ENCODE assay signal across 32 cellular contexts in genomic region chr3:187619461-187619860, GRCh38. TPM values are rescaled to one million over a fixed set of nuclear protein-coding genes. Genes with fewer than 3 reads are reported as not detected.
A peak's percentile ranks its signal among the peaks of the same experiment; 100 is the strongest.
DNase-seq lines count a peak whose midpoint lies in the region; ATAC-seq, FAIRE-seq and TF ChIP-seq lines count a peak whose summit lies in the region.
"Had no signal": no experiment of that assay in that cellular context is flagged by ENCODE, and none has a peak within 500 bp of the region (broad histone marks: within the 10 kb centered on the region; RNA-seq: fewer than 3 reads in every experiment).

No MANE protein-coding gene starts in this region.

- peaks cover 54% of the 10 kb centered on the region for H3K27me3 ChIP-seq in GM23338 (ENCODE audit: insufficient read depth)
- peaks cover 22 to 42% (median 33%) of the 10 kb centered on the region in 4 experiments; a peak in 5 of 7 replicates for H3K27me3 ChIP-seq in H1 (replicated peaks in 1 of 4; ENCODE audit: control insufficient read depth in 3 of 4, extremely low read depth in 1 of 4, insufficient read depth in 3 of 4, low read length in 3 of 4)
- H3K27me3 ChIP-seq in iPS-20b (ENCODE audit: insufficient read depth, low read length): peaks cover 78% of the 10 kb centered on the region
- H3K27me3 ChIP-seq in trophoblast cell (ENCODE audit: insufficient read depth, low read length): no peaks in the 10 kb centered on the region
- H3K27me3 ChIP-seq in right cardiac atrium (ENCODE audit: control insufficient read depth, insufficient read depth): no peaks in the 10 kb centered on the region
- H3K27me3 ChIP-seq: BLaER1 had no signal

- H3K4me1 ChIP-seq in GM23338 (ENCODE audit: insufficient read depth) (peaks cover 28% of the 10 kb centered on the region), H1 (replicated peaks in 1 of 4; ENCODE audit: control insufficient read depth in 3 of 4, insufficient read depth in 4 of 4, low read length in 3 of 4) (peaks cover 2 to 10% (median 5%) of the 10 kb centered on the region in 4 experiments), iPS-20b (ENCODE audit: insufficient read depth, low read length) (peaks cover 22% of the 10 kb centered on the region), trophoblast cell (ENCODE audit: control insufficient read depth in 1 of 2, insufficient read depth in 2 of 2, low read length in 2 of 2) (no peaks in the 10 kb centered on the region), right cardiac atrium (ENCODE audit: control insufficient read depth, insufficient read depth, low read length) (no peaks in the 10 kb centered on the region)
- H3K4me1 ChIP-seq: BE2C, BLaER1 had no signal

- no peak overlapping the region for H3K56ac ChIP-seq in H1 (replicated peaks; ENCODE audit: insufficient read length, low read depth, low read length)

- no peaks in the 10 kb centered on the region for H3K36me3 Mint-ChIP-seq in GM23338 (ENCODE audit: low read depth)
- H3K36me3 Mint-ChIP-seq: CD14-positive monocyte; CD4-positive, alpha-beta memory T cell; CD4-positive, CD25-positive, alpha-beta regulatory T cell; CD8-positive, alpha-beta memory T cell had no signal

- CTCF ChIA-PET in H1 (lab: Charles Lee; ENCODE audit: partially characterized antibody): interaction anchor here (0.5 to 3.0 kb wide), 6 partner anchors 58 to 299 kb away, joined by 3 to 33 read pairs (median 4); no protein-coding TSS in a partner anchor

- no peak overlapping the region for H3K4ac ChIP-seq in H1 (replicated peaks; ENCODE audit: insufficient read length, low read depth, low read length)
- H3K4ac ChIP-seq in trophoblast cell (ENCODE audit: low read depth, low read length): no peak overlapping the region

- H3F3A ChIP-seq in GM23338 (replicated peaks; ENCODE audit: low read depth): no peaks in the 10 kb centered on the region

- peaks cover 7% of the 10 kb centered on the region for H3K9me2 ChIP-seq in GM23338 (ENCODE audit: insufficient read depth)

- H3K14ac ChIP-seq in H1 (ENCODE audit: insufficient read length) (no peak overlapping the region), trophoblast cell (ENCODE audit: low read length) (no peak overlapping the region)

- peak overlapping the region; percentile 28; the same call in 2 of the 3 replicates for H3K4me3 Mint-ChIP-seq in GM23338
- H3K4me3 Mint-ChIP-seq: CD14-positive monocyte; CD4-positive, alpha-beta memory T cell; CD4-positive, CD25-positive, alpha-beta regulatory T cell; CD8-positive, alpha-beta memory T cell had no signal

- H3K4me1 Mint-ChIP-seq in GM23338: peaks cover 52% of the 10 kb centered on the region
- H3K4me1 Mint-ChIP-seq: CD14-positive monocyte; CD4-positive, CD25-positive, alpha-beta regulatory T cell had no signal

- H3K4me3 ChIP-seq in GM23338 (no peak overlapping the region), H1 (ENCODE audit: extremely low read depth in 1 of 4, insufficient read depth in 2 of 4, low read depth in 3 of 4, low read length in 4 of 4) (no peak overlapping the region), iPS-20b (ENCODE audit: low read length) (peak overlapping the region; percentile 36; the same call in 1 of the 2 replicates), trophoblast cell (ENCODE audit: low read depth, low read length) (no peak overlapping the region), right cardiac atrium (ENCODE audit: low read length) (no peak overlapping the region)
- H3K4me3 ChIP-seq: BLaER1 had no signal

- H3K4me2 ChIP-seq in GM23338 (peak overlapping the region; percentile 71), H1 (ENCODE audit: insufficient read depth in 1 of 2, low read depth in 2 of 2, low read length in 2 of 2) (peak overlapping the region in 1 of 2 experiments; percentile 53; a peak in 1 of 4 replicates), trophoblast cell (ENCODE audit: low read length) (no peak overlapping the region)
- H3K4me2 ChIP-seq: BLaER1 had no signal

- H3K79me2 ChIP-seq in GM23338 (replicated peaks; ENCODE audit: insufficient read depth): no peaks in the 10 kb centered on the region
- no peaks in the 10 kb centered on the region for H3K79me2 ChIP-seq in H1 (ENCODE audit: control insufficient read depth in 1 of 2, insufficient read depth in 2 of 2, low read length in 2 of 2)
- no peaks in the 10 kb centered on the region for H3K79me2 ChIP-seq in trophoblast cell (ENCODE audit: control insufficient read depth, insufficient read depth, low read length, poor library complexity)

- H2BK15ac ChIP-seq in H1 (ENCODE audit: low read length): no peak overlapping the region; the same call in 1 of the 2 replicates

- POLR2A ChIA-PET in H1 (lab: Charles Lee; ENCODE audit: partially characterized antibody): no interaction called here

- H3K79me1 ChIP-seq in H1 (ENCODE audit: low read depth, low read length) (no peaks in the 10 kb centered on the region), trophoblast cell (ENCODE audit: low read length) (no peaks in the 10 kb centered on the region)

- no peaks in the 10 kb centered on the region for H4K20me1 ChIP-seq in GM23338 (replicated peaks; ENCODE audit: insufficient read depth)
- H4K20me1 ChIP-seq in H1 (replicated peaks in 1 of 2; ENCODE audit: control insufficient read depth in 1 of 2, insufficient read depth in 2 of 2, low read length in 2 of 2): no peaks in the 10 kb centered on the region
- H4K20me1 ChIP-seq: BLaER1 had no signal

- H2AK5ac ChIP-seq in H1 (ENCODE audit: low read depth, low read length) (no peak overlapping the region), trophoblast cell (ENCODE audit: low read length) (no peak overlapping the region)

- no peak for ATAC-seq in GM23338
- no peak for ATAC-seq in right cardiac atrium

- H2AFZ ChIP-seq in GM23338 (no peak overlapping the region), H1 (ENCODE audit: low read length) (no peak overlapping the region), trophoblast cell (ENCODE audit: insufficient read depth, low read length, poor library complexity) (no peak overlapping the region)

- TF ChIP-seq RAD21 in H1 (IDR thresholded peaks at IDR 0.05 in 1 of 2, conservative IDR thresholded peaks at IDR 0.05 in 1 of 2; ENCODE audit: low read depth in 2 of 2, low read length in 2 of 2): no peak

- H4K5ac ChIP-seq in H1 (ENCODE audit: insufficient read length, low read depth, low read length): no peak overlapping the region

- TF ChIP-seq CTCF in GM23338 (conservative IDR thresholded peaks at IDR 0.05; ENCODE audit: low read depth in 2 of 2) (no peak), H1 (IDR thresholded peaks at IDR 0.05; ENCODE audit: control extremely low read depth in 1 of 3, insufficient read depth in 1 of 3, low read depth in 1 of 3, low read length in 3 of 3) (no peak)

- H3K9me3 ChIP-seq in H1 (ENCODE audit: insufficient read depth in 2 of 2, low read depth in 1 of 2, low read length in 1 of 2): no peaks in the 10 kb centered on the region
- H3K9me3 ChIP-seq in iPS-20b (ENCODE audit: insufficient read depth, low read depth, low read length): no peaks in the 10 kb centered on the region
- H3K9me3 ChIP-seq in trophoblast cell (ENCODE audit: insufficient read depth, low read depth, low read length): no peaks in the 10 kb centered on the region
- H3K9me3 ChIP-seq in right cardiac atrium (ENCODE audit: control insufficient read depth, low read length): no peaks in the 10 kb centered on the region
- H3K9me3 ChIP-seq: BE2C, BLaER1 had no signal

- no peak for DNase-seq in GM23338 (ENCODE audit: low spot score)
- DNase-seq in H1 (ENCODE audit: low read depth in 1 of 2, low spot score in 2 of 2): no peak
- peak; percentile 56 to 88 for DNase-seq in trophoblast cell
- DNase-seq in right cardiac atrium: no peak
- no peak for DNase-seq in SW 1271 (lab: John Stamatoyannopoulos, UW)
- no peak for DNase-seq in NCI-H2081 (lab: John Stamatoyannopoulos, UW)
- no peak for DNase-seq in activated naive CD4-positive, alpha-beta T cell (lab: John Stamatoyannopoulos, UW)
- DNase-seq: 8988T; ACHN; BE2C; C1 segment of cervical spinal cord; CD4-positive, alpha-beta memory T cell; CD4-positive, CD25-positive, alpha-beta regulatory T cell; CD8-positive, alpha-beta memory T cell; COR-L47; DMS 273 treated with DMSO at 0.1 percent for 48 hours; DMS153; DMS53; DMS79; DND-41; EL; GF-D8 had no signal

- H3K27me3 Mint-ChIP-seq in GM23338 (ENCODE audit: insufficient read depth, low read depth, poor library complexity): peaks cover 67% of the 10 kb centered on the region

- H3K9ac ChIP-seq in H1 (replicated peaks in 1 of 4; ENCODE audit: extremely low read depth in 1 of 4, low read depth in 3 of 4, low read length in 3 of 4) (no peak overlapping the region), iPS-20b (ENCODE audit: low read depth, low read length) (no peak overlapping the region), trophoblast cell (ENCODE audit: low read length) (no peak overlapping the region)
- H3K9ac ChIP-seq: BLaER1 had no signal

- no peak overlapping the region for H4K12ac ChIP-seq in trophoblast cell (ENCODE audit: low read depth, low read length)

- H4K91ac ChIP-seq in H1 (replicated peaks; ENCODE audit: insufficient read length, low read length): no peak overlapping the region
- H4K91ac ChIP-seq in trophoblast cell (ENCODE audit: low read depth, low read length): no peak overlapping the region

- no peak overlapping the region for H3K23ac ChIP-seq in H1 (ENCODE audit: insufficient read length)
- no peak overlapping the region for H3K23ac ChIP-seq in trophoblast cell (ENCODE audit: low read length)

- no peaks in the 10 kb centered on the region for H3K36me3 ChIP-seq in GM23338 (ENCODE audit: insufficient read depth)
- no peaks in the 10 kb centered on the region; a peak in 1 of 8 replicates for H3K36me3 ChIP-seq in H1 (ENCODE audit: control insufficient read depth in 2 of 4, insufficient read depth in 4 of 4, low read length in 3 of 4)
- H3K36me3 ChIP-seq in iPS-20b (ENCODE audit: insufficient read depth, low read depth, low read length): no peaks in the 10 kb centered on the region
- no peaks in the 10 kb centered on the region for H3K36me3 ChIP-seq in trophoblast cell (ENCODE audit: control insufficient read depth in 1 of 2, insufficient read depth in 2 of 2, low read length in 2 of 2)
- H3K36me3 ChIP-seq: BE2C, BLaER1 had no signal

- no peak overlapping the region for H3K27ac ChIP-seq in GM23338 (ENCODE audit: low read depth)
- no peak overlapping the region for H3K27ac ChIP-seq in H1 (ENCODE audit: low read depth, low read length)
- H3K27ac ChIP-seq in iPS-20b (ENCODE audit: low read length): no peak overlapping the region
- no peak overlapping the region for H3K27ac ChIP-seq in trophoblast cell (ENCODE audit: low read depth, low read length)
- H3K27ac ChIP-seq in right cardiac atrium (ENCODE audit: low read length): no peak overlapping the region
- H3K27ac ChIP-seq: BLaER1 had no signal

- no peak overlapping the region for H3K27ac Mint-ChIP-seq in GM23338
- H3K27ac Mint-ChIP-seq: CD4-positive, alpha-beta memory T cell; CD4-positive, CD25-positive, alpha-beta regulatory T cell had no signal

- H2BK20ac ChIP-seq in H1 (ENCODE audit: low read length): peak overlapping the region; percentile 57; the same call in 1 of the 2 replicates

- TF ChIP-seq POLR2A in H1 (IDR thresholded peaks at IDR 0.05; ENCODE audit: control extremely low read depth in 1 of 2, low read depth in 2 of 2, low read length in 2 of 2): no peak

- intact Hi-C loops in right cardiac atrium (cut with DNase I): no loop called here

- no peak for TF ChIP-seq EP300 in H1 (IDR thresholded peaks at IDR 0.05; ENCODE audit: borderline replicate concordance in 1 of 2, low read depth in 2 of 2, low read length in 2 of 2)

- no peak overlapping the region for H4K8ac ChIP-seq in H1 (ENCODE audit: extremely low read depth, insufficient read depth, low read length)
- H4K8ac ChIP-seq in trophoblast cell (ENCODE audit: low read depth, low read length): no peak overlapping the region

- no peaks in the 10 kb centered on the region for H3K9me3 Mint-ChIP-seq in GM23338
- H3K9me3 Mint-ChIP-seq: CD14-positive monocyte; CD4-positive, alpha-beta memory T cell; CD8-positive, alpha-beta memory T cell had no signal

- H2BK120ac ChIP-seq in H1 (replicated peaks; ENCODE audit: low read depth, low read length) (no peak overlapping the region), trophoblast cell (ENCODE audit: insufficient read depth, low read length, poor library complexity) (no peak overlapping the region)

- H2BK5ac ChIP-seq in H1 (ENCODE audit: low read depth, low read length): no peak overlapping the region
- no peak overlapping the region for H2BK5ac ChIP-seq in trophoblast cell (ENCODE audit: low read depth, low read length, poor library complexity)

- no peaks in the 10 kb centered on the region for H3K23me2 ChIP-seq in H1 (ENCODE audit: low read depth, low read length)

- WGBS in H1 (ENCODE audit: extremely low coverage in 1 of 2, insufficient coverage in 1 of 2, insufficient read length in 1 of 2, insufficient replicate concordance in 2 of 2, low coverage in 1 of 2, low lambda C conversion rate in 2 of 2, missing lambda C conversion rate in 1 of 2), 2 experiments: 93% methylated on average over 2 of the region's 2 CpGs; no CpG with 5 or more reads in 1 of the 2 experiments
- no CpG with 5 or more reads among the region's 2 CpGs for WGBS in trophoblast cell (ENCODE audit: extremely low coverage, insufficient coverage, insufficient read length)
- 94% methylated on average over 2 of the region's 2 CpGs for WGBS in right cardiac atrium

- H3K18ac ChIP-seq in H1 (ENCODE audit: extremely low read depth, low read length) (no peak overlapping the region), trophoblast cell (ENCODE audit: low read length) (no peak overlapping the region)

- H2BK12ac ChIP-seq in H1 (ENCODE audit: low read depth, low read length) (no peak overlapping the region), trophoblast cell (ENCODE audit: low read length) (no peak overlapping the region)

- no peak for FAIRE-seq in H1 (lab: Jason Lieb, UNC)
- FAIRE-seq: A204.1, G401.6, GM12892, GM18507 had no signal

RNA-seq across cellular contexts. Expression of gene SST, which starts 50.7 kb away (rescaled TPM):
- not detected in 2 replicates for total RNA-seq in GM23338 (2014; rRNA removed; shearing (Covaris generic))
- polyA plus RNA-seq in GM23338 (2016; fragmentation: Nextera tagmentation; extraction: Ambion mirVana) (3.2 and 3.9 TPM in 2 replicates), H1 (2011; rRNA removed) (0.50 and 0.74 TPM in 2 replicates), right cardiac atrium (7.0 TPM)
- total RNA-seq in H1 (2021; fragmentation: NEBNext Ultra II Directional; extraction: Animal tissue kit (Norgen Biotek cat#: 25700)): 1.3 TPM in 1 of 2 replicates, not detected in the other
- polyA plus RNA-seq in H1 (2011; cell fraction: cytosol; rRNA removed): 0.34 TPM
- polyA plus RNA-seq in H1 (2011; cell fraction: nucleus; rRNA removed): not detected
- 0.46 to 0.53 TPM in 2 of 4 replicates, not detected in the others for polyA plus RNA-seq in H1 (2012, experiment 1 of 2)
- polyA plus RNA-seq in H1 (2012, experiment 2 of 2): not detected
- polyA plus RNA-seq in H1 (2013, experiment 1 of 2): 2.3 TPM
- 2.9 TPM for polyA plus RNA-seq in H1 (2013, experiment 2 of 2)
- polyA minus RNA-seq in H1 (2011; rRNA and poly(A)+ RNA removed): not detected in 2 replicates
- not detected for polyA minus RNA-seq in H1 (2011; cell fraction: cytosol; rRNA and poly(A)+ RNA removed)
- not detected for polyA minus RNA-seq in H1 (2011; cell fraction: nucleus; rRNA and poly(A)+ RNA removed)
- 1.00 and 1.0 TPM in 2 replicates for polyA plus RNA-seq in trophoblast cell (2013)
- under 1 TPM in 1 of 4 donors, not detected in 3; 0.84 TPM for total RNA-seq in right cardiac atrium
- total RNA-seq: A673; CD4-positive, alpha-beta memory T cell; CD4-positive, CD25-positive, alpha-beta regulatory T cell; CD8-positive, alpha-beta memory T cell; Daoy had no signal
- polyA plus RNA-seq: AG04450; CD14-positive monocyte; CD4-positive, alpha-beta memory T cell; CD4-positive, CD25-positive, alpha-beta regulatory T cell; CD8-positive, alpha-beta memory T cell had no signal

Comparison
In these comparisons a context has a peak if more than half of its experiments do, and no peak if none do; other contexts are left out.
1. DNase-seq: peak in trophoblast cell (2 of 2); none in GM23338 (single experiment), H1 (0 of 2), right cardiac atrium (0 of 3), SW 1271 (0 of 2), NCI-H2081 (0 of 2) and activated naive CD4-positive, alpha-beta T cell (0 of 4).